Comparison of ENCODE assay signal across 8 cellular contexts in the genomic region with DNA sequence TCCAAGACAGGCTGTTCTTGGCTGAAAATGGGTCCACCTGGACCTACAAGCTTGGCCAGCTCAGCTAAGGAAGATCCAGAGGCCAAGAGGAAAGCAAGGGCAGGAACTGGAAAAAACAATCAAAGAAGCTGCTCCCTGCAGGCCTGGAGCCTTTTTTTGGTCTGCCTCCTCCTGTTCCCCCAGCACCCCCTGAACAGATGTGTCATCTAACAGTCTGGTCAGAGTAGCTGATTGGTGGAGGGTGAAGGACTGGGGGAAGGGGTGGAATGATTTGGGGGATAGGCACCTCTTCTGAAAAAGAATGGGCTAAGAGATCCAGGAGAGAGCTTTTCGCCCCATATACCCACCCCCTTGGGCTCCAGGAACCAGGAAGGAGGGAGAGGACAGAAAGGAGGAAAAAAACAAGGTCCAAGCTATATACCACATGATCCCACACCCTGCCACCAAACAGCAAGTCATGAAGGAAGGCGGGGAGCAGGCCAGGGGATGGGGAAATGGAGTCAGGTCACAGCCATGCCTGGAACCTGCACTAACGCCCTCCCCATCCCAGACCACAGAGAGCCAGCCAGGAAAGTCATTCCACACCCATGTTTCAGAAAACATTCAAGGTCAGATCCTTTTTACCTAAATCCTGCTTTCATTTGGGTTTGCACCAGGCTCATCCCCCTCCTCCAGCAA. TPM values are rescaled to one million over a fixed set of nuclear protein-coding genes. Genes with fewer than 3 reads are reported as not detected.
A peak's percentile ranks its signal among the peaks of the same experiment; 100 is the strongest.
DNase-seq lines count a peak whose midpoint lies in the region; ATAC-seq and TF ChIP-seq lines count a peak whose summit lies in the region.

No MANE protein-coding gene starts in this region.

- no peak for TF ChIP-seq RAD21 in SK-N-SH (IDR thresholded peaks at IDR 0.05; ENCODE audit: low read length)

- WGBS in SK-N-SH (ENCODE audit: low lambda C conversion rate): 76% methylated on average over 3 of the region's 3 CpGs

- H4K20me1 ChIP-seq in SK-N-SH (ENCODE audit: insufficient read depth): peaks cover 62% of the 10 kb centered on the region

- H3K27me3 Mint-ChIP-seq in activated naive CD8-positive, alpha-beta T cell treated with anti-CD3 and anti-CD28 coated beads, Interleukin-2, amount 10 ng/mL, durations not matched to agents 7 days and 5 days: peaks cover 27% of the 10 kb centered on the region
- H3K27me3 Mint-ChIP-seq in stimulated activated naive B cell treated with anti-CD40 and anti-IgM and Interleukin-4, amounts not matched to agents 10 μg/mL and 1 μg/mL and 100 μg/mL, for 72 hours: peaks cover 4 to 18% of the 10 kb centered on the region in 2 donors

- no peaks in the 10 kb centered on the region for H3K36me3 ChIP-seq in SK-N-SH (replicated peaks in 1 of 2; ENCODE audit: control insufficient read depth in 1 of 2, insufficient read depth in 2 of 2, low read length in 1 of 2)
- no peaks in the 10 kb centered on the region for H3K36me3 ChIP-seq in iPS-20b (ENCODE audit: insufficient read depth, low read depth, low read length)

- no peaks in the 10 kb centered on the region for H3K9me3 ChIP-seq in SK-N-SH
- H3K9me3 ChIP-seq in iPS-20b (ENCODE audit: insufficient read depth, low read depth, low read length): no peaks in the 10 kb centered on the region; the same call in 1 of the 2 replicates

- H3K4me3 Mint-ChIP-seq in activated naive CD8-positive, alpha-beta T cell treated with anti-CD3 and anti-CD28 coated beads, Interleukin-2, amount 10 ng/mL, durations not matched to agents 7 days and 5 days: peak overlapping the region; percentile 9
- peak overlapping the region in 1 of 2 donors; percentile 44 for H3K4me3 Mint-ChIP-seq in stimulated activated naive B cell treated with anti-CD40 and anti-IgM and Interleukin-4, amounts not matched to agents 10 μg/mL and 1 μg/mL and 100 μg/mL, for 72 hours

- peak overlapping the region; percentile 77 to 85; a peak in 3 of 4 replicates for H3K4me3 ChIP-seq in SK-N-SH (ENCODE audit: low read depth in 2 of 2, low read length in 1 of 2)
- H3K4me3 ChIP-seq in iPS-20b (ENCODE audit: low read length): peak overlapping the region; percentile 88

- H3K9ac ChIP-seq in SK-N-SH (peak overlapping the region; percentile 91), iPS-20b (ENCODE audit: low read depth, low read length) (no peak overlapping the region; the same call in 1 of the 2 replicates)

- DNase-seq in SK-N-SH (no peak), NCI-H128 (lab: John Stamatoyannopoulos, UW; ENCODE audit: unreplicated experiment) (no peak)
- no peak for DNase-seq in activated naive CD8-positive, alpha-beta T cell treated with anti-CD3 and anti-CD28 coated beads, Interleukin-2, amount 10 ng/mL, durations not matched to agents 7 days and 5 days
- no peak for DNase-seq in stimulated activated naive B cell treated with anti-CD40 and anti-IgM and Interleukin-4, amounts not matched to agents 10 μg/mL and 1 μg/mL and 100 μg/mL, for 72 hours

- peaks cover 14% of the 10 kb centered on the region for H3F3A ChIP-seq in SK-N-SH (replicated peaks; ENCODE audit: insufficient read depth)

- H3K36me3 Mint-ChIP-seq in activated naive CD8-positive, alpha-beta T cell treated with anti-CD3 and anti-CD28 coated beads, Interleukin-2, amount 10 ng/mL, durations not matched to agents 7 days and 5 days: no peaks in the 10 kb centered on the region
- H3K36me3 Mint-ChIP-seq in stimulated activated naive B cell treated with anti-CD40 and anti-IgM and Interleukin-4, amounts not matched to agents 10 μg/mL and 1 μg/mL and 100 μg/mL, for 72 hours: no peaks in the 10 kb centered on the region

- TF ChIP-seq EP300 in SK-N-SH (IDR thresholded peaks at IDR 0.05; ENCODE audit: borderline replicate concordance in 1 of 2, low read depth in 1 of 2, low read length in 1 of 2): no peak

- H3K27ac Mint-ChIP-seq in activated naive CD8-positive, alpha-beta T cell treated with anti-CD3 and anti-CD28 coated beads, Interleukin-2, amount 10 ng/mL, durations not matched to agents 7 days and 5 days: no peak overlapping the region
- H3K27ac Mint-ChIP-seq in stimulated activated naive B cell treated with anti-CD40 and anti-IgM and Interleukin-4, amounts not matched to agents 10 μg/mL and 1 μg/mL and 100 μg/mL, for 72 hours: peak overlapping the region; percentile 71

- H3K27me3 ChIP-seq in SK-N-SH (ENCODE audit: insufficient read depth) (no peaks in the 10 kb centered on the region), iPS-20b (ENCODE audit: insufficient read depth, low read length) (peaks cover 45% of the 10 kb centered on the region)

- peaks cover 12% of the 10 kb centered on the region for H3K4me1 Mint-ChIP-seq in activated naive CD8-positive, alpha-beta T cell treated with anti-CD3 and anti-CD28 coated beads, Interleukin-2, amount 10 ng/mL, durations not matched to agents 7 days and 5 days
- H3K4me1 Mint-ChIP-seq in stimulated activated naive B cell treated with anti-CD40 and anti-IgM and Interleukin-4, amounts not matched to agents 10 μg/mL and 1 μg/mL and 100 μg/mL, for 72 hours: peaks cover 11 to 14% of the 10 kb centered on the region in 2 donors

- no peaks in the 10 kb centered on the region for H3K9me2 ChIP-seq in SK-N-SH

- CTCF ChIA-PET in SK-N-SH (lab: Yijun Ruan, JAX): interaction anchor here (0.9 to 10.6 kb wide), 8 partner anchors 12 to 117 kb away, joined by 3 to 88 read pairs (median 6); no protein-coding TSS in a partner anchor

- no peaks in the 10 kb centered on the region for H3K9me3 Mint-ChIP-seq in activated naive CD8-positive, alpha-beta T cell treated with anti-CD3 and anti-CD28 coated beads, Interleukin-2, amount 10 ng/mL, durations not matched to agents 7 days and 5 days
- no peaks in the 10 kb centered on the region for H3K9me3 Mint-ChIP-seq in stimulated activated naive B cell treated with anti-CD40 and anti-IgM and Interleukin-4, amounts not matched to agents 10 μg/mL and 1 μg/mL and 100 μg/mL, for 72 hours

- POLR2A ChIA-PET in SK-N-SH (lab: Yijun Ruan, JAX): no interaction called here
- POLR2A ChIA-PET in activated naive CD8-positive, alpha-beta T cell treated with anti-CD3 and anti-CD28 coated beads, Interleukin-2, amount 10 ng/mL, durations not matched to agents 7 days and 5 days (lab: Charles Lee): interaction anchor here (2.4 kb wide), 1 partner anchor 123 kb away, joined by 6 read pairs; the partner anchor contains the start of genes CCT7 and PRADC1

- H3K27ac ChIP-seq in SK-N-SH (ENCODE audit: low read depth in 2 of 2, low read length in 1 of 2) (peak overlapping the region in 1 of 2 experiments; percentile 86; a peak in 2 of 4 replicates), iPS-20b (ENCODE audit: low read length) (no peak overlapping the region)

- peaks cover 68% of the 10 kb centered on the region for H3K79me2 ChIP-seq in SK-N-SH (ENCODE audit: insufficient read depth)

- H3K4me1 ChIP-seq in SK-N-SH (ENCODE audit: control insufficient read depth in 1 of 2, insufficient read depth in 2 of 2, low read depth in 1 of 2, low read length in 1 of 2) (peaks cover 6 to 52% of the 10 kb centered on the region in 2 experiments; a peak in 3 of 4 replicates), iPS-20b (ENCODE audit: insufficient read depth, low read length) (peaks cover 17% of the 10 kb centered on the region)

- peak overlapping the region; percentile 98 for H3K4me2 ChIP-seq in SK-N-SH

- no peak for ATAC-seq in SK-N-SH treated with all-trans-retinoic acid at 6 μM for 48 hours
- ATAC-seq in activated naive CD8-positive, alpha-beta T cell treated with anti-CD3 and anti-CD28 coated beads, Interleukin-2, amount 10 ng/mL, durations not matched to agents 7 days and 5 days (ENCODE audit: low read depth): no peak
- no peak for ATAC-seq in stimulated activated naive B cell treated with anti-CD40 and anti-IgM and Interleukin-4, amounts not matched to agents 10 μg/mL and 1 μg/mL and 100 μg/mL, for 72 hours (replicated peaks)
- ATAC-seq in GM21619 (IDR thresholded peaks at IDR 0.05; ENCODE audit: unreplicated experiment): no peak
- ATAC-seq in HG03097 (IDR thresholded peaks at IDR 0.05; ENCODE audit: low FRiP score, unreplicated experiment): no peak

- no peak for TF ChIP-seq CTCF in SK-N-SH (IDR thresholded peaks at IDR 0.05)

- no peak overlapping the region for H2AFZ ChIP-seq in SK-N-SH (ENCODE audit: low read depth)

TF ChIP-seq in SK-N-SH, 30 proteins besides CTCF, POLR2A, EP300 and RAD21 (continues in another document):
- no peak for TF ChIP-seq POLR2AphosphoS5 (IDR thresholded peaks at IDR 0.05; ENCODE audit: low read depth, low read length)
- TF ChIP-seq SMC3 (IDR thresholded peaks at IDR 0.05; ENCODE audit: low read depth, low read length): no peak
- no peak for TF ChIP-seq RFX5 (IDR thresholded peaks at IDR 0.05; ENCODE audit: low read length)
- no peak for TF ChIP-seq ELF1 (IDR thresholded peaks at IDR 0.05)
- TF ChIP-seq TAF1 (IDR thresholded peaks at IDR 0.05; ENCODE audit: borderline replicate concordance, low read depth, low read length): no peak

TF ChIP-seq in SK-N-SH treated with all-trans-retinoic acid at 6 μM for 48 hours, 23 proteins besides CTCF, POLR2A, EP300 and RAD21 (continues in another document):
- no peak for TF ChIP-seq GLIS3 (CRISPR knock-in tag; IDR thresholded peaks at IDR 0.05)
- TF ChIP-seq, protein P1, sequence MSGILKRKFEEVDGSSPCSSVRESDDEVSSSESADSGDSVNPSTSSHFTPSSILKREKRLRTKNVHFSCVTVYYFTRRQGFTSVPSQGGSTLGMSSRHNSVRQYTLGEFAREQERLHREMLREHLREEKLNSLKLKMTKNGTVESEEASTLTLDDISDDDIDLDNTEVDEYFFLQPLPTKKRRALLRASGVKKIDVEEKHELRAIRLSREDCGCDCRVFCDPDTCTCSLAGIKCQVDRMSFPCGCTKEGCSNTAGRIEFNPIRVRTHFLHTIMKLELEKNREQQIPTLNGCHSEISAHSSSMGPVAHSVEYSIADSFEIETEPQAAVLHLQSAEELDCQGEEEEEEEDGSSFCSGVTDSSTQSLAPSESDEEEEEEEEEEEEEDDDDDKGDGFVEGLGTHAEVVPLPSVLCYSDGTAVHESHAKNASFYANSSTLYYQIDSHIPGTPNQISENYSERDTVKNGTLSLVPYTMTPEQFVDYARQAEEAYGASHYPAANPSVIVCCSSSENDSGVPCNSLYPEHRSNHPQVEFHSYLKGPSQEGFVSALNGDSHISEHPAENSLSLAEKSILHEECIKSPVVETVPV (CRISPR knock-in tag; IDR thresholded peaks at IDR 0.05): no peak
- TF ChIP-seq ESRRG (CRISPR knock-in tag; IDR thresholded peaks at IDR 0.05): no peak
- no peak for TF ChIP-seq ISL1 (CRISPR knock-in tag; IDR thresholded peaks at IDR 0.05)
- TF ChIP-seq OSR1 (CRISPR knock-in tag; IDR thresholded peaks at IDR 0.05): no peak

RNA-seq across cellular contexts. Expression of gene RAB11FIP5, which starts 2.0 kb away (rescaled TPM):
- 16.4 and 17.1 TPM in 2 replicates for polyA plus RNA-seq in SK-N-SH (2012; rRNA removed)
- polyA plus RNA-seq in SK-N-SH (2012; cell fraction: cytosol; rRNA removed): 12.4 and 17.2 TPM in 2 replicates
- polyA plus RNA-seq in SK-N-SH (2012; cell fraction: nucleus; rRNA removed): 19.9 and 24.8 TPM in 2 replicates
- total RNA-seq in activated naive CD8-positive, alpha-beta T cell treated with anti-CD3 and anti-CD28 coated beads, Interleukin-2, amount 10 ng/mL, durations not matched to agents 7 days and 5 days: 1 to 10 TPM; 4.8 to 4.9 TPM

RNA-seq across cellular contexts. Expression of gene SFXN5, which starts 39.2 kb away (rescaled TPM):
- polyA plus RNA-seq in SK-N-SH (2012; rRNA removed): 9.9 and 11.0 TPM in 2 replicates
- 4.5 and 6.4 TPM in 2 replicates for polyA plus RNA-seq in SK-N-SH (2012; cell fraction: cytosol; rRNA removed)
- polyA plus RNA-seq in SK-N-SH (2012; cell fraction: nucleus; rRNA removed): 36.2 and 48.1 TPM in 2 replicates
- total RNA-seq in activated naive CD8-positive, alpha-beta T cell treated with anti-CD3 and anti-CD28 coated beads, Interleukin-2, amount 10 ng/mL, durations not matched to agents 7 days and 5 days: 10 to 100 TPM; 11.9 to 13.3 TPM
